37 cellular contexts compared by ENCODE assay signal in genomic region chr6:150100745-150101144, GRCh38. TPM values are rescaled to one million over a fixed set of nuclear protein-coding genes. Genes with fewer than 3 reads are reported as not detected.
"Had no signal": no experiment of that assay in that cellular context is flagged by ENCODE, and none has a peak within 500 bp of the region (broad histone marks: within the 10 kb centered on the region; RNA-seq: fewer than 3 reads in every experiment).

No MANE protein-coding gene starts in this region.

- H3K36me3 Mint-ChIP-seq: activated CD8-positive, alpha-beta memory T cell treated with anti-CD3 and anti-CD28 coated beads, Interleukin-2, amount 10 ng/mL, durations not matched to agents 7 days and 5 days; activated naive CD4-positive, alpha-beta T cell treated with anti-CD3 and anti-CD28 coated beads, Interleukin-2, amount 10 ng/mL, durations not matched to agents 7 days and 5 days; activated naive CD4-positive, alpha-beta T cell treated with anti-CD3 and anti-CD28 coated beads, Interleukin-2, amount 50 U/mL, for 72 hours; activated naive CD8-positive, alpha-beta T cell treated with anti-CD3 and anti-CD28 coated beads, Interleukin-2, amount 10 ng/mL, durations not matched to agents 7 days and 5 days; brain had no signal

- DNase-seq: activated B cell treated with CpG ODN at 0.5 μM for 24 hours; activated CD4-positive, alpha-beta T cell treated with anti-CD3 and anti-CD28 coated beads for 48 hours; activated CD4-positive, alpha-beta T cell treated with anti-CD3 and anti-CD28 coated beads, Interleukin-2, amount 50 U/mL, for 1 hour; activated CD4-positive, alpha-beta T cell treated with anti-CD3 and anti-CD28 coated beads, Interleukin-2, amount 50 U/mL, for 48 hours; activated CD8-positive, alpha-beta memory T cell treated with anti-CD3 and anti-CD28 coated beads, Interleukin-2, amount 10 ng/mL, durations not matched to agents 7 days and 5 days; activated CD8-positive, alpha-beta memory T cell treated with anti-CD3 and anti-CD28 coated beads, Interleukin-2, amount 50 U/mL, for 48 hours; activated CD8-positive, alpha-beta T cell treated with anti-CD3 and anti-CD28 coated beads for 36 hours; activated gamma-delta T cell; activated naive CD4-positive, alpha-beta T cell; activated naive CD4-positive, alpha-beta T cell treated with anti-CD3 and anti-CD28 coated beads, Interleukin-2, amount 10 ng/mL, durations not matched to agents 7 days and 5 days; activated naive CD8-positive, alpha-beta T cell treated with anti-CD3 and anti-CD28 coated beads, Interleukin-2, amount 10 ng/mL, durations not matched to agents 7 days and 5 days; activated T-cell treated with anti-CD3 and anti-CD28 coated beads for 4 hours; activated T-cell treated with anti-CD3 and anti-CD28 coated beads, Interleukin-2, amount 50 U/mL, for 24 hours; activated T-cell treated with anti-CD3 and anti-CD28 coated beads, Interleukin-2, amount 50 U/mL, for 72 hours; central memory CD4-positive, alpha-beta T cell; cerebellar nuclear complex; colonic mucosa; dorsolateral prefrontal cortex; effector CD4-positive, alpha-beta T cell; effector memory CD8-positive, alpha-beta T cell; foreskin keratinocyte; gastrocnemius medialis; glutamatergic neuron; heart left ventricle; T-helper 1 cell; T-helper 17 cell; T1000; WERI-Rb-1 had no signal

- H3K4me3 ChIP-seq: ascending aorta, breast epithelium, cardiac muscle cell, colonic mucosa, dorsolateral prefrontal cortex, esophagus muscularis mucosa, gastrocnemius medialis, heart left ventricle had no signal

- H3K9me3 Mint-ChIP-seq: activated B cell treated with CpG ODN at 0.5 μM for 24 hours; activated CD8-positive, alpha-beta T cell treated with anti-CD3 and anti-CD28 coated beads for 36 hours; activated naive CD4-positive, alpha-beta T cell treated with anti-CD3 and anti-CD28 coated beads, Interleukin-2, amount 10 ng/mL, durations not matched to agents 7 days and 5 days; activated naive CD4-positive, alpha-beta T cell treated with anti-CD3 and anti-CD28 coated beads, Interleukin-2, amount 50 U/mL, for 72 hours; activated naive CD8-positive, alpha-beta T cell treated with anti-CD3 and anti-CD28 coated beads, Interleukin-2, amount 10 ng/mL, durations not matched to agents 7 days and 5 days; activated T-cell treated with anti-CD3 and anti-CD28 coated beads, Interleukin-2, amount 50 U/mL, for 24 hours; activated T-cell treated with anti-CD3 and anti-CD28 coated beads, Interleukin-2, amount 50 U/mL, for 72 hours; dendritic cell treated with granulocyte-macrophage colony-stimulating factor and Interleukin-4, amounts not matched to agents 40 ng/mL and 50 ng/mL, for 4 days; effector memory CD8-positive, alpha-beta T cell; T-helper 2 cell treated with Interferon-gamma antibody and Interleukin-4, amounts not matched to agents 5 μg/mL and 100 μg/mL, for 36 hours had no signal

- H3K27me3 Mint-ChIP-seq: brain had no signal

- H3K4me1 ChIP-seq: ascending aorta, breast epithelium, colonic mucosa, esophagus muscularis mucosa, foreskin keratinocyte, gastrocnemius medialis, heart left ventricle had no signal

- H3K27me3 ChIP-seq: ascending aorta, breast epithelium, colonic mucosa, foreskin keratinocyte, gastrocnemius medialis had no signal

- ATAC-seq: activated CD4-positive, CD25-positive, alpha-beta regulatory T cell treated with anti-CD3 and anti-CD28 coated beads, Interleukin-2, amount 50 U/mL, for 24 hours; activated CD8-positive, alpha-beta memory T cell treated with anti-CD3 and anti-CD28 coated beads, Interleukin-2, amount 10 ng/mL, durations not matched to agents 7 days and 5 days; activated CD8-positive, alpha-beta T cell treated with anti-CD3 and anti-CD28 coated beads for 36 hours; activated naive CD4-positive, alpha-beta T cell treated with anti-CD3 and anti-CD28 coated beads, Interleukin-2, amount 50 U/mL, for 72 hours; activated T-cell treated with anti-CD3 and anti-CD28 coated beads, Interleukin-2, amount 50 U/mL, for 72 hours; effector memory CD8-positive, alpha-beta T cell; foreskin keratinocyte; gastrocnemius medialis; heart left ventricle; T-helper 17 cell had no signal

- H3K4me1 Mint-ChIP-seq: activated B cell treated with CpG ODN at 0.5 μM for 24 hours; activated CD8-positive, alpha-beta memory T cell treated with anti-CD3 and anti-CD28 coated beads, Interleukin-2, amount 10 ng/mL, durations not matched to agents 7 days and 5 days; activated naive CD4-positive, alpha-beta T cell treated with anti-CD3 and anti-CD28 coated beads, Interleukin-2, amount 10 ng/mL, durations not matched to agents 7 days and 5 days; activated naive CD8-positive, alpha-beta T cell treated with anti-CD3 and anti-CD28 coated beads, Interleukin-2, amount 10 ng/mL, durations not matched to agents 7 days and 5 days; brain; T-helper 17 cell had no signal

- H3K27ac Mint-ChIP-seq: activated B cell treated with CpG ODN at 0.5 μM for 24 hours; activated CD8-positive, alpha-beta memory T cell treated with anti-CD3 and anti-CD28 coated beads, Interleukin-2, amount 10 ng/mL, durations not matched to agents 7 days and 5 days; activated CD8-positive, alpha-beta T cell treated with anti-CD3 and anti-CD28 coated beads for 36 hours; activated naive CD4-positive, alpha-beta T cell treated with anti-CD3 and anti-CD28 coated beads, Interleukin-2, amount 10 ng/mL, durations not matched to agents 7 days and 5 days; activated naive CD4-positive, alpha-beta T cell treated with anti-CD3 and anti-CD28 coated beads, Interleukin-2, amount 50 U/mL, for 72 hours; activated naive CD8-positive, alpha-beta T cell treated with anti-CD3 and anti-CD28 coated beads, Interleukin-2, amount 10 ng/mL, durations not matched to agents 7 days and 5 days; activated T-cell treated with anti-CD3 and anti-CD28 coated beads, Interleukin-2, amount 50 U/mL, for 24 hours; activated T-cell treated with anti-CD3 and anti-CD28 coated beads, Interleukin-2, amount 50 U/mL, for 72 hours; brain; dendritic cell treated with granulocyte-macrophage colony-stimulating factor and Interleukin-4, amounts not matched to agents 40 ng/mL and 50 ng/mL, for 4 days; effector memory CD8-positive, alpha-beta T cell; T-helper 17 cell; T-helper 2 cell treated with Interferon-gamma antibody and Interleukin-4, amounts not matched to agents 5 μg/mL and 100 μg/mL, for 36 hours had no signal

- H3K4me3 Mint-ChIP-seq: activated B cell treated with CpG ODN at 0.5 μM for 24 hours; activated CD8-positive, alpha-beta memory T cell treated with anti-CD3 and anti-CD28 coated beads, Interleukin-2, amount 10 ng/mL, durations not matched to agents 7 days and 5 days; activated CD8-positive, alpha-beta T cell treated with anti-CD3 and anti-CD28 coated beads for 36 hours; activated naive CD4-positive, alpha-beta T cell treated with anti-CD3 and anti-CD28 coated beads, Interleukin-2, amount 10 ng/mL, durations not matched to agents 7 days and 5 days; activated naive CD8-positive, alpha-beta T cell treated with anti-CD3 and anti-CD28 coated beads, Interleukin-2, amount 10 ng/mL, durations not matched to agents 7 days and 5 days; activated T-cell treated with anti-CD3 and anti-CD28 coated beads, Interleukin-2, amount 50 U/mL, for 24 hours; activated T-cell treated with anti-CD3 and anti-CD28 coated beads, Interleukin-2, amount 50 U/mL, for 72 hours; brain; dendritic cell treated with granulocyte-macrophage colony-stimulating factor and Interleukin-4, amounts not matched to agents 40 ng/mL and 50 ng/mL, for 4 days; effector memory CD8-positive, alpha-beta T cell; T-helper 17 cell; T-helper 2 cell treated with Interferon-gamma antibody and Interleukin-4, amounts not matched to agents 5 μg/mL and 100 μg/mL, for 36 hours had no signal

- H3K27ac ChIP-seq: ascending aorta, breast epithelium, cardiac muscle cell, colonic mucosa, dorsolateral prefrontal cortex, esophagus muscularis mucosa, foreskin keratinocyte, gastrocnemius medialis, heart left ventricle, WERI-Rb-1 had no signal

- H3K36me3 ChIP-seq: ascending aorta, breast epithelium, cardiac muscle cell, colonic mucosa, esophagus muscularis mucosa, gastrocnemius medialis, heart left ventricle, WERI-Rb-1 had no signal

RNA-seq across cellular contexts. Expression of gene ULBP3, which starts 31.8 kb away (rescaled TPM):
- total RNA-seq: activated naive CD4-positive, alpha-beta T cell treated with anti-CD3 and anti-CD28 coated beads, Interleukin-2, amount 50 U/mL, for 72 hours had no signal

RNA-seq across cellular contexts. Expression of gene PPP1R14C, which starts 42.1 kb away (rescaled TPM):
- total RNA-seq: activated naive CD8-positive, alpha-beta T cell treated with anti-CD3 and anti-CD28 coated beads, Interleukin-2, amount 10 ng/mL, durations not matched to agents 7 days and 5 days; ascending aorta; T-helper 17 cell had no signal
